1 cellular context compared by ENCODE assay signal in genomic region chr5:34526682-34527305, GRCh38.
TF ChIP-seq lines count a peak whose summit lies in the region.

No MANE protein-coding gene starts in this region.

TF ChIP-seq in K562, 482 proteins besides CTCF, POLR2A, EP300 and RAD21 (continued from another document and continues in another):
- TF ChIP-seq PATZ1 (CRISPR knock-in tag; IDR thresholded peaks at IDR 0.05; ENCODE audit: borderline replicate concordance) (no peak), ILF3 (IDR thresholded peaks at IDR 0.05; ENCODE audit: borderline replicate concordance) (no peak), RAD51 (IDR thresholded peaks at IDR 0.05; ENCODE audit: borderline replicate concordance, low read depth) (0 out of 2 replicates have a peak, but pooled peaks have one; percentile 9), FOXO4 (CRISPR knock-in tag; IDR thresholded peaks at IDR 0.05) (no peak), ZC3H11A (IDR thresholded peaks at IDR 0.05; ENCODE audit: low read depth, low read length) (no peak), CEBPG (CRISPR knock-in tag; IDR thresholded peaks at IDR 0.05) (peak; percentile 46; the same call in 1 of the 2 replicates), CEBPG (tag; conservative IDR thresholded peaks at IDR 0.05 in 1 of 2, IDR thresholded peaks at IDR 0.05 in 1 of 2) (0 out of 4 replicates have a peak, but pooled peaks of 1 of the 2 experiments have one; percentile 10), BCOR (IDR thresholded peaks at IDR 0.05) (no peak), THRA (IDR thresholded peaks at IDR 0.05) (no peak), PRDM10 (IDR thresholded peaks at IDR 0.05; ENCODE audit: partially characterized antibody) (no peak), HMG20A (CRISPR knock-in tag; conservative IDR thresholded peaks at IDR 0.05) (no peak), SRSF9 (IDR thresholded peaks at IDR 0.05; ENCODE audit: borderline replicate concordance, low read depth, low read length) (no peak), HOXB6 (CRISPR knock-in tag; IDR thresholded peaks at IDR 0.05; ENCODE audit: borderline replicate concordance) (no peak), ZNF431 (CRISPR knock-in tag; IDR thresholded peaks at IDR 0.05) (no peak), HCFC1 (IDR thresholded peaks at IDR 0.05; ENCODE audit: low read depth, low read length) (no peak), XRCC4 (IDR thresholded peaks at IDR 0.05; ENCODE audit: extremely low read depth, insufficient read depth, insufficient read length) (no peak), E2F6 (IDR thresholded peaks at IDR 0.05; ENCODE audit: borderline replicate concordance in 1 of 2, extremely low read depth in 1 of 2, insufficient read depth in 1 of 2, insufficient read length in 1 of 2, low read depth in 1 of 2, low read length in 1 of 2, poor library complexity in 1 of 2, severe bottlenecking in 1 of 2) (no peak), TSC22D4 (tag; IDR thresholded peaks at IDR 0.05) (no peak), NBN (IDR thresholded peaks at IDR 0.05; ENCODE audit: low read depth) (no peak), ZNF77 (CRISPR knock-in tag; IDR thresholded peaks at IDR 0.05) (no peak), GATAD2B (IDR thresholded peaks at IDR 0.05; ENCODE audit: borderline replicate concordance) (no peak), SMARCC2 (IDR thresholded peaks at IDR 0.05; ENCODE audit: low read depth) (0 out of 2 replicates have a peak, but pooled peaks have one; percentile 34), ZNF644 (tag; IDR thresholded peaks at IDR 0.05; ENCODE audit: low read depth) (no peak), CCNT2 (IDR thresholded peaks at IDR 0.05; ENCODE audit: borderline replicate concordance, extremely low read depth, insufficient read length, low read depth, low read length) (no peak), ZNF224 (CRISPR knock-in tag; IDR thresholded peaks at IDR 0.05) (no peak), ADNP (tag; IDR thresholded peaks at IDR 0.05) (no peak), NR3C1 (CRISPR knock-in tag; IDR thresholded peaks at IDR 0.05) (no peak), ZFPM2 (CRISPR knock-in tag; IDR thresholded peaks at IDR 0.05) (no peak), ETV1 (tag; conservative IDR thresholded peaks at IDR 0.05; ENCODE audit: low read depth) (no peak; the same call in 1 of the 2 replicates), ZNF23 (CRISPR knock-in tag; IDR thresholded peaks at IDR 0.05) (no peak), ZNF316 (IDR thresholded peaks at IDR 0.05) (no peak), RBM25 (IDR thresholded peaks at IDR 0.05; ENCODE audit: low read depth, low read length, severe bottlenecking) (no peak), SUPT5H (IDR thresholded peaks at IDR 0.05) (no peak), DMBX1 (CRISPR knock-in tag; IDR thresholded peaks at IDR 0.05; ENCODE audit: borderline replicate concordance) (0 out of 2 replicates have a peak, but pooled peaks have one; percentile 32), ZNF12 (CRISPR knock-in tag; IDR thresholded peaks at IDR 0.05) (no peak), ZSCAN32 (CRISPR knock-in tag; IDR thresholded peaks at IDR 0.05) (no peak), NFYB (IDR thresholded peaks at IDR 0.05; ENCODE audit: extremely low read depth, insufficient read length) (no peak), MEIS2 (IDR thresholded peaks at IDR 0.05; ENCODE audit: partially characterized antibody) (peak; percentile 13), LEF1 (IDR thresholded peaks at IDR 0.05) (no peak; the same call in 1 of the 2 replicates), HNRNPUL1 (IDR thresholded peaks at IDR 0.05; ENCODE audit: low read length) (no peak), MAFF (IDR thresholded peaks at IDR 0.05; ENCODE audit: low read length) (no peak), XRCC5 (IDR thresholded peaks at IDR 0.05; ENCODE audit: low read depth, low read length) (no peak), NFXL1 (CRISPR knock-in tag; IDR thresholded peaks at IDR 0.05) (no peak), RBBP5 (IDR thresholded peaks at IDR 0.05; ENCODE audit: borderline replicate concordance, insufficient read depth, low read length, poor library complexity, severe bottlenecking) (no peak), CREB1 (IDR thresholded peaks at IDR 0.05) (0 out of 2 replicates have a peak, but pooled peaks have one; percentile 8), CREB1 (CRISPR knock-in tag; IDR thresholded peaks at IDR 0.05) (no peak), ZNF75A (CRISPR knock-in tag; IDR thresholded peaks at IDR 0.05) (no peak), POLR3G (IDR thresholded peaks at IDR 0.05; ENCODE audit: extremely low read depth, insufficient read length, insufficient replicate concordance) (no peak), NCOA2 (IDR thresholded peaks at IDR 0.05; ENCODE audit: partially characterized antibody in 2 of 2) (no peak), TCF7L2 (IDR thresholded peaks at IDR 0.05; ENCODE audit: low read depth, low read length) (no peak), CUX1 (CRISPR knock-in tag; IDR thresholded peaks at IDR 0.05) (no peak), ZKSCAN3 (CRISPR knock-in tag; IDR thresholded peaks at IDR 0.05) (no peak), POLR3A (IDR thresholded peaks at IDR 0.05; ENCODE audit: borderline replicate concordance, extremely low read depth, insufficient read depth, insufficient read length) (no peak), ZNF24 (IDR thresholded peaks at IDR 0.05) (no peak), EWSR1 (IDR thresholded peaks at IDR 0.05; ENCODE audit: borderline replicate concordance, low read depth, partially characterized antibody) (no peak), SMAD4 (CRISPR knock-in tag; conservative IDR thresholded peaks at IDR 0.05) (0 out of 2 replicates have a peak, but pooled peaks have one; percentile 14), TEAD1 (CRISPR knock-in tag; IDR thresholded peaks at IDR 0.05) (no peak), RBM34 (IDR thresholded peaks at IDR 0.05; ENCODE audit: borderline replicate concordance, insufficient read depth, low read length) (no peak), CHD2 (IDR thresholded peaks at IDR 0.05; ENCODE audit: low read depth, low read length) (no peak), SNRNP70 (optimal IDR thresholded peaks at IDR 0.05; ENCODE audit: low read depth, low read length) (no peak), ZNF232 (CRISPR knock-in tag; IDR thresholded peaks at IDR 0.05) (no peak), ATF7 (IDR thresholded peaks at IDR 0.05) (no peak), CBX8 (IDR thresholded peaks at IDR 0.05; ENCODE audit: borderline replicate concordance, extremely low read depth, low read depth, low read length, poor library complexity, severe bottlenecking) (no peak)
